Comparison of ENCODE assay signal across 8 cellular contexts in the genomic region with DNA sequence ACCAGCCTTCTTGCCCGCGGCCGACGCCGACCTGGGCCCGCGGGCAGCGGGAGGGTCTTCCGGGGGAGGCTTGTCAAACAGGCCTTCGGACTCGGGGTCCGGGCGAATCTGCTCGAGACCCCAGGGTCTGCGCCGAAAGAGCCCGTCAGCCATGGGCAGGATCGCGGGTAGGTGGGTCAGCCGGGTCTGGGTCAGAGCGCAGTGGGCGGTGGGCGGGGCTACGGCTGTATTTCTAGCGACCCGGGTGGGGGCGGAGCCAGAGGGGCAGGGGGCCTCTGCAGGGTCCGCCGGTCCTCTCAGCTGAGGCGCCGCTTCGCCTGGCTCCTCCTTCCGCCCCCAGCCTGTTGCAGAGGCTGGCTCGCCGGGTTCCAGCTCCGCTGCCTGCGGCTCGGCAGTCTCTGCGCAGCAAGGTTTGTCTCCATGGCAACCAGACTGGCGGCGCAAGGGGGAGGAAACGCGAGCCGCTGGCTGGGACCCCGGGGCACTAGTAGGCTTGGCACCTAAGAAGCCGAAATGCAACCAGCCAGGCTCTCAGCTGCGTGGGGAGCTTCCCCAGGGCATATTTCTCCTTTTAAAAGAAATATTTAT. TPM values are rescaled to one million over a fixed set of nuclear protein-coding genes. Genes with fewer than 3 reads are reported as not detected.
DNase-seq lines count a peak whose midpoint lies in the region; ATAC-seq and TF ChIP-seq lines count a peak whose summit lies in the region.

No MANE protein-coding gene starts in this region.

- H3K36me3 ChIP-seq in neuronal stem cell (replicated peaks in 1 of 2; ENCODE audit: control insufficient read depth in 2 of 2, insufficient read depth in 2 of 2, low read length in 2 of 2): peaks cover 2 to 4% of the 10 kb centered on the region in 2 donors
- H3K36me3 ChIP-seq in stomach: no peaks in the 10 kb centered on the region

- H3K9ac ChIP-seq in neuronal stem cell (ENCODE audit: low read depth, low read length, poor library complexity): peak overlapping the region; percentile 87

- H3K4me1 ChIP-seq in neuronal stem cell (ENCODE audit: control insufficient read depth in 2 of 2, insufficient read depth in 1 of 2, low read depth in 1 of 2, low read length in 2 of 2) (peaks cover 4 to 5% of the 10 kb centered on the region in 2 donors), stomach (peaks cover 14 to 22% (median 19%) of the 10 kb centered on the region in 4 donors)

- H2AFZ ChIP-seq in neuronal stem cell (ENCODE audit: low read length): peak overlapping the region; percentile 94

- H3K27ac Mint-ChIP-seq in activated naive CD4-positive, alpha-beta T cell treated with anti-CD3 and anti-CD28 coated beads, Interleukin-2, amount 50 U/mL, for 24 hours: no peak overlapping the region

- peak overlapping the region; percentile 94 for H3K4me2 ChIP-seq in neuronal stem cell (ENCODE audit: insufficient read depth, low read length, poor library complexity, severe bottlenecking)

- no peak for TF ChIP-seq EP300 in stomach (IDR thresholded peaks at IDR 0.05)

- H2BK12ac ChIP-seq in neuronal stem cell (ENCODE audit: low read length): no peak overlapping the region

- intact Hi-C loops in stomach (cut with DNase I; ENCODE audit: low total_unique reads): no loop called here

- H3K4me3 ChIP-seq in neuronal stem cell (ENCODE audit: low read length in 2 of 2) (peak overlapping the region; percentile 93 to 94), stomach (peak overlapping the region; percentile 60 to 64 (median 62))

- peak overlapping the region; percentile 77 for H2AK5ac ChIP-seq in neuronal stem cell (ENCODE audit: low read depth, low read length)

- no peak overlapping the region for H3K4ac ChIP-seq in neuronal stem cell (ENCODE audit: low read length)

- TF ChIP-seq POLR2A in stomach (IDR thresholded peaks at IDR 0.05): no peak

- H3K4me3 Mint-ChIP-seq in activated naive CD4-positive, alpha-beta T cell treated with anti-CD3 and anti-CD28 coated beads, Interleukin-2, amount 50 U/mL, for 24 hours: peak overlapping the region; percentile 98

- H3K27me3 ChIP-seq in neuronal stem cell (ENCODE audit: control insufficient read depth in 3 of 3, insufficient read depth in 3 of 3, low read depth in 1 of 3, low read length in 3 of 3): peaks cover 0 to 2% (median 0%) of the 10 kb centered on the region in 3 experiments
- H3K27me3 ChIP-seq in stomach: peaks cover 0 to 39% (median 24%) of the 10 kb centered on the region in 3 donors

- peak overlapping the region; percentile 91 for H3K18ac ChIP-seq in neuronal stem cell (ENCODE audit: low read length)

- peak; percentile 93 for DNase-seq in DMS 273 (lab: John Stamatoyannopoulos, UW; ENCODE audit: unreplicated experiment)
- peak; percentile 79 for DNase-seq in KBM-7
- DNase-seq in SHP77 treated with DMSO at 0.1 percent for 48 hours (lab: John Stamatoyannopoulos, UW): peak; percentile 79
- peak; percentile 83 for DNase-seq in globus pallidus (ENCODE audit: low spot score)
- DNase-seq in neuronal stem cell (ENCODE audit: low spot score): peak; percentile 95
- DNase-seq in stomach: peak; percentile 58

- H2BK5ac ChIP-seq in neuronal stem cell (ENCODE audit: low read length): peak overlapping the region; percentile 83

- no peak overlapping the region for H4K8ac ChIP-seq in neuronal stem cell (ENCODE audit: low read depth, low read length)

- ATAC-seq in GM18520 (IDR thresholded peaks at IDR 0.05; ENCODE audit: unreplicated experiment): no peak

- no peak overlapping the region for H2BK120ac ChIP-seq in neuronal stem cell (ENCODE audit: low read depth, low read length)

- H3K9me3 ChIP-seq in neuronal stem cell (replicated peaks in 1 of 2; ENCODE audit: control insufficient read depth in 2 of 2, insufficient read depth in 1 of 2, low read depth in 1 of 2, low read length in 2 of 2) (peaks cover 0 to 5% of the 10 kb centered on the region in 2 donors), stomach (no peaks in the 10 kb centered on the region)

- peak overlapping the region; percentile 76 for H3K27ac ChIP-seq in neuronal stem cell (replicated peaks; ENCODE audit: low read length)
- peak overlapping the region in 4 of 5 donors; percentile 33 to 86 (median 64) for H3K27ac ChIP-seq in stomach

- peaks cover 3% of the 10 kb centered on the region for H3K79me1 ChIP-seq in neuronal stem cell (ENCODE audit: low read depth, low read length)

- H3K36me3 Mint-ChIP-seq in activated naive CD4-positive, alpha-beta T cell treated with anti-CD3 and anti-CD28 coated beads, Interleukin-2, amount 50 U/mL, for 24 hours: peaks cover 5% of the 10 kb centered on the region

- H3K14ac ChIP-seq in neuronal stem cell (ENCODE audit: low read length): no peak overlapping the region

- no peak overlapping the region for H4K91ac ChIP-seq in neuronal stem cell (ENCODE audit: low read depth, low read length, poor library complexity)

- H3K9me3 Mint-ChIP-seq in activated naive CD4-positive, alpha-beta T cell treated with anti-CD3 and anti-CD28 coated beads, Interleukin-2, amount 50 U/mL, for 24 hours: no peaks in the 10 kb centered on the region

- no peak overlapping the region for H3K23ac ChIP-seq in neuronal stem cell (ENCODE audit: low read depth, low read length, poor library complexity)

- no peaks in the 10 kb centered on the region for H3K27me3 Mint-ChIP-seq in activated naive CD4-positive, alpha-beta T cell treated with anti-CD3 and anti-CD28 coated beads, Interleukin-2, amount 50 U/mL, for 24 hours

- no peak for TF ChIP-seq CTCF in stomach (IDR thresholded peaks at IDR 0.05)

- no CpG with 5 or more reads among the region's 47 CpGs for WGBS in neuronal stem cell (ENCODE audit: extremely low coverage in 2 of 2, insufficient read length in 2 of 2, insufficient replicate concordance in 1 of 2), 2 donors
- WGBS in stomach, 5 donors: 0 to 10% (median 1%) methylated on average over 11 to 47 of the region's 47 CpGs

- H2BK15ac ChIP-seq in neuronal stem cell (ENCODE audit: low read length): no peak overlapping the region

- H3K4me1 Mint-ChIP-seq in activated naive CD4-positive, alpha-beta T cell treated with anti-CD3 and anti-CD28 coated beads, Interleukin-2, amount 50 U/mL, for 24 hours: peaks cover 20% of the 10 kb centered on the region

- in situ Hi-C loops in KBM-7 (cut with MboI; ENCODE audit: low pct_unique_long_range_greater_than_20kb, low sequenced_read_pairs): no loop called here

RNA-seq across cellular contexts. Expression of a gene that starts 14.5 kb away (rescaled TPM):
- polyA plus RNA-seq in neuronal stem cell (2013, experiment 1 of 2): 24.0 TPM
- 25.1 TPM for polyA plus RNA-seq in neuronal stem cell (2013, experiment 2 of 2)
- total RNA-seq in stomach: 10 to 100 TPM in 4 of 5 donors, not detected in 1; 13.6 to 43.3 (median 17.2) TPM
- 10 to 100 TPM in 1 of 3 donors, 1 to 10 TPM in 2; 7.5 to 10.9 (median 8.5) TPM for polyA plus RNA-seq in stomach

RNA-seq across cellular contexts. Expression of a gene that starts 14.9 kb away (rescaled TPM):
- polyA plus RNA-seq in neuronal stem cell (2013, experiment 1 of 2): 19.3 TPM
- 21.1 TPM for polyA plus RNA-seq in neuronal stem cell (2013, experiment 2 of 2)
- total RNA-seq in stomach: 10 to 100 TPM in 3 of 5 donors, 1 to 10 TPM in 2; 5.8 to 61.8 (median 43.9) TPM
- polyA plus RNA-seq in stomach: 10 to 100 TPM; 25.4 to 65.4 (median 43.5) TPM

RNA-seq across cellular contexts. Expression of a gene that starts 32.1 kb away (rescaled TPM):
- 14.3 TPM for polyA plus RNA-seq in neuronal stem cell (2013, experiment 1 of 2)
- polyA plus RNA-seq in neuronal stem cell (2013, experiment 2 of 2): 14.9 TPM
- total RNA-seq in stomach: 10 to 100 TPM in 3 of 5 donors, 1 to 10 TPM in 1, under 1 TPM in 1; 0.58 to 13.3 (median 12.1) TPM
- polyA plus RNA-seq in stomach: 1 to 10 TPM; 3.5 to 4.4 (median 4.2) TPM
